1 cellular context compared by ENCODE assay signal in genomic region chr5:177351392-177352329, GRCh38.
TF ChIP-seq lines count a peak whose summit lies in the region.

Gene LMAN2, minus strand, starts transcription at chr5:177351668. Its CDS starts 21 bp downstream, at chr5:177351647.

TF ChIP-seq in HepG2, 621 proteins besides CTCF, POLR2A, EP300 and RAD21 (continued from another document and continues in another):
- TF ChIP-seq PRDM10 (CRISPR knock-in tag; IDR thresholded peaks at IDR 0.05; ENCODE audit: low read depth) (no peak; the same call in 1 of the 2 replicates), ZNF512B (CRISPR knock-in tag; IDR thresholded peaks at IDR 0.05; ENCODE audit: borderline replicate concordance) (no peak), MEF2D (CRISPR knock-in tag; IDR thresholded peaks at IDR 0.05) (no peak), FLYWCH1 (CRISPR knock-in tag; IDR thresholded peaks at IDR 0.05) (no peak), ZFP82 (CRISPR knock-in tag; IDR thresholded peaks at IDR 0.05; ENCODE audit: borderline replicate concordance) (no peak), SRSF4 (IDR thresholded peaks at IDR 0.05; ENCODE audit: low read depth, low read length, poor library complexity, severe bottlenecking) (no peak), ARID3A (IDR thresholded peaks at IDR 0.05; ENCODE audit: low read depth, low read length) (0 out of 2 replicates have a peak, but pooled peaks have one; percentile 10), SYNCRIP (IDR thresholded peaks at IDR 0.05; ENCODE audit: insufficient read depth, low read depth, low read length) (no peak), ZNF678 (CRISPR knock-in tag; IDR thresholded peaks at IDR 0.05) (no peak), RNF219 (CRISPR knock-in tag; IDR thresholded peaks at IDR 0.05) (no peak), ZNF746 (CRISPR knock-in tag; IDR thresholded peaks at IDR 0.05) (no peak; the same call in 1 of the 2 replicates), CREM (IDR thresholded peaks at IDR 0.05) (peak; percentile 89), CREM (CRISPR knock-in tag; IDR thresholded peaks at IDR 0.05) (no peak), ZMAT3 (CRISPR knock-in tag; conservative IDR thresholded peaks at IDR 0.05) (0 out of 2 replicates have a peak, but pooled peaks have one; percentile 69), ZZZ3 (CRISPR knock-in tag; IDR thresholded peaks at IDR 0.05; ENCODE audit: borderline replicate concordance) (no peak), HOXD1 (CRISPR knock-in tag; IDR thresholded peaks at IDR 0.05) (peak; percentile 16; the same call in 1 of the 2 replicates), MED13 (CRISPR knock-in tag; IDR thresholded peaks at IDR 0.05) (no peak), DMTF1 (CRISPR knock-in tag; IDR thresholded peaks at IDR 0.05) (no peak), ZNF362 (CRISPR knock-in tag; IDR thresholded peaks at IDR 0.05; ENCODE audit: borderline replicate concordance) (no peak), CREB1 (IDR thresholded peaks at IDR 0.05) (peak; percentile 70), CREB1 (CRISPR knock-in tag; IDR thresholded peaks at IDR 0.05) (peak; percentile 88), ZNF574 (CRISPR knock-in tag; IDR thresholded peaks at IDR 0.05) (peak; percentile 93), SOX13 (IDR thresholded peaks at IDR 0.05) (no peak), SOX13 (CRISPR knock-in tag; conservative IDR thresholded peaks at IDR 0.05 in 1 of 2, IDR thresholded peaks at IDR 0.05 in 1 of 2) (no peak; a peak in 1 of 4 replicates), ZBTB43 (CRISPR knock-in tag; conservative IDR thresholded peaks at IDR 0.05) (no peak), LRRFIP1 (CRISPR knock-in tag; conservative IDR thresholded peaks at IDR 0.05) (0 out of 2 replicates have a peak, but pooled peaks have one; percentile 30), EEA1 (CRISPR knock-in tag; IDR thresholded peaks at IDR 0.05; ENCODE audit: borderline replicate concordance) (no peak), ZNF280D (CRISPR knock-in tag; IDR thresholded peaks at IDR 0.05) (no peak; the same call in none of the 2 replicates), ZNF547 (CRISPR knock-in tag; IDR thresholded peaks at IDR 0.05) (peak; percentile 61; the same call in 1 of the 2 replicates)
